ENCODE assay signal across 5 cellular contexts in the genomic region with DNA sequence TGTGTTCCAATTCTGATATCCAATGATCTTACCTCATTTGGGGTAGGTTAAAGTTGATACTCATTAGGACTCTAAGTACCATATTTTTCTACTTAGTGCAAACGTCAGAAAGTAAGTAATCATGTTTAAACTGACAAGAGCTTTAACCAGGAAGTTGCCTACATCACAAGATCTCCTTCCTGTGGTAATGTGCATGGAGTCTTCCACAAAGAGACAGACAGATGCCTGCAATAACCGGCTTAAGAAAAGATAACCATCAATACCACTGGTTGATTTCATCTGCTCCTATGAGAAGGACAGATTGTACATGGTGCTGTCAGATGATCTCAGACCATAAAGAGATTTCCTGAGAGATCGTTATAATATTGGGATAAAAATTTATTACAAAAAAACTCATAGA. TPM values are rescaled to one million over a fixed set of nuclear protein-coding genes. Genes with fewer than 3 reads are reported as not detected.
"Had no signal": no experiment of that assay in that cellular context is flagged by ENCODE, and none has a peak within 500 bp of the region (broad histone marks: within the 10 kb centered on the region; RNA-seq: fewer than 3 reads in every experiment).

No MANE protein-coding gene starts in this region.

RNA-seq across cellular contexts. Expression of a gene that starts 33.5 kb away (rescaled TPM):
- total RNA-seq: HT1080, LHCN-M2, NCI-H460, PC-9, RPMI7951 had no signal
